Comparison of ENCODE assay signal across 13 cellular contexts in genomic region chr6:166335378-166336366, GRCh38. TPM values are rescaled to one million over a fixed set of nuclear protein-coding genes. Genes with fewer than 3 reads are reported as not detected.
A peak's percentile ranks its signal among the peaks of the same experiment; 100 is the strongest.
DNase-seq lines count a peak whose midpoint lies in the region; ATAC-seq, FAIRE-seq and TF ChIP-seq lines count a peak whose summit lies in the region.
"Had no signal": no experiment of that assay in that cellular context is flagged by ENCODE, and none has a peak within 500 bp of the region (broad histone marks: within the 10 kb centered on the region; RNA-seq: fewer than 3 reads in every experiment).

No MANE protein-coding gene starts in this region.

- TF ChIP-seq POLR2A in A549 (IDR thresholded peaks at IDR 0.05; ENCODE audit: low read length) = no peak

- TF ChIP-seq EP300 in A549 (IDR thresholded peaks at IDR 0.05) = no peak

- no peak for ATAC-seq in A549
- peak; percentile 46 for ATAC-seq in GM18867 (IDR thresholded peaks at IDR 0.05; ENCODE audit: unreplicated experiment)
- peak; percentile 46 for ATAC-seq in HG02588 (IDR thresholded peaks at IDR 0.05; ENCODE audit: unreplicated experiment)
- ATAC-seq in HG03457 (IDR thresholded peaks at IDR 0.05; ENCODE audit: unreplicated experiment) = peak; percentile 55

- H3K4me3 ChIP-seq in A549 = no peak overlapping the region
- H3K4me3 ChIP-seq: spleen had no signal

- TF ChIP-seq RAD21 in A549 (conservative IDR thresholded peaks at IDR 0.05 in 1 of 2, IDR thresholded peaks at IDR 0.05 in 1 of 2) = no peak

- POLR2A ChIA-PET in A549 (lab: Yijun Ruan, JAX) = no interaction called here

- TF ChIP-seq CTCF in A549 (IDR thresholded peaks at IDR 0.05) = no peak

- DNase-seq in A549 (ENCODE audit: low read depth in 1 of 2, low spot score in 1 of 2) (no peak), AG08395 (ENCODE audit: low spot score) (no peak), ureter (ENCODE audit: low spot score) (no peak), SIG-M5 (lab: John Stamatoyannopoulos, UW) (no peak), NCI-H1092 (lab: John Stamatoyannopoulos, UW) (no peak)
- DNase-seq: NCI-H187, spleen had no signal

- H3K4me2 ChIP-seq in A549 = no peak overlapping the region

- no peaks in the 10 kb centered on the region for H3K9me3 ChIP-seq in A549
- H3K9me3 ChIP-seq: spleen had no signal

- no peak overlapping the region for H3K27ac ChIP-seq in A549
- H3K27ac ChIP-seq: spleen had no signal

- FAIRE-seq in A549 (lab: Jason Lieb, UNC) = no peak
- FAIRE-seq: endothelial cell of umbilical vein had no signal

- CTCF ChIA-PET in A549 (lab: Yijun Ruan, JAX) = interaction anchor here (1.2 kb wide), 1 partner anchor 27 kb away, joined by 3 read pairs; no protein-coding TSS in a partner anchor

- 87% methylated on average over 11 of the region's 11 CpGs for WGBS in A549 (ENCODE audit: missing lambda C conversion rate)

- no peaks in the 10 kb centered on the region; the same call in 2 of the 3 replicates for H3K4me1 ChIP-seq in A549

TF ChIP-seq in A549, 52 proteins besides CTCF, POLR2A, EP300 and RAD21:
- TF ChIP-seq TP53 (CRISPR knock-in tag; IDR thresholded peaks at IDR 0.05) = no peak
- TF ChIP-seq MAFK (IDR thresholded peaks at IDR 0.05; ENCODE audit: partially characterized antibody) = peak; percentile 15

RNA-seq across cellular contexts. Expression of gene SFT2D1, which starts 6.7 kb away (rescaled TPM):
- polyA plus RNA-seq in A549 (2011; rRNA removed) (61.6 and 74.4 TPM in 2 replicates), A549 (2017; fragmentation: RNase III; extraction: RNeasy Plus Mini Kit Qiagen cat#74134 plus additional on column Dnase treatment) (39.8 to 48.1 TPM (median 47.3 TPM) in 3 replicates)
- polyA plus RNA-seq in A549 (2012; cell fraction: cytosol; rRNA removed) = 54.9 and 57.0 TPM in 2 replicates
- polyA plus RNA-seq in A549 (2012; cell fraction: nucleus; rRNA removed) = 23.3 and 50.9 TPM in 2 replicates
- 9.5 and 13.0 TPM in 2 replicates for polyA minus RNA-seq in A549 (2011; rRNA and poly(A)+ RNA removed)
- total RNA-seq in ureter = 49.7 TPM

RNA-seq across cellular contexts. Expression of gene PRR18, which starts 27.5 kb away (rescaled TPM):
- 0.07 and 0.13 TPM in 2 replicates for polyA plus RNA-seq in A549 (2011; rRNA removed)
- polyA plus RNA-seq in A549 (2012; cell fraction: cytosol; rRNA removed) = 0.05 and 0.08 TPM in 2 replicates
- 0.06 and 0.10 TPM in 2 replicates for polyA plus RNA-seq in A549 (2012; cell fraction: nucleus; rRNA removed)
- 0.04 to 0.08 TPM (median 0.08 TPM) in 3 replicates for polyA plus RNA-seq in A549 (2017; fragmentation: RNase III; extraction: RNeasy Plus Mini Kit Qiagen cat#74134 plus additional on column Dnase treatment)
- 0.08 and 0.34 TPM in 2 replicates for polyA minus RNA-seq in A549 (2011; rRNA and poly(A)+ RNA removed)
- 0.23 TPM for total RNA-seq in ureter
- total RNA-seq: activated T-helper 1 cell treated with anti-CD3 and anti-CD28 coated beads, Interleukin-12 subunit alpha, Interleukin-12 subunit beta, Interleukin-2, Interleukin-4 antibody, amounts not matched to agents 30 ng/mL and 10 ng/mL and 1 ng/mL, durations not matched to agents 14 hours and 24 hours and 36 hours; endothelial cell of umbilical vein; SK-MEL-5 had no signal
- polyA plus RNA-seq: endothelial cell of umbilical vein had no signal

RNA-seq across cellular contexts. Expression of gene MPC1, which starts 47.1 kb away (rescaled TPM):
- polyA plus RNA-seq in A549 (2011; rRNA removed) = 5.1 and 7.7 TPM in 2 replicates
- polyA plus RNA-seq in A549 (2012; cell fraction: cytosol; rRNA removed) = 2.2 and 2.6 TPM in 2 replicates
- polyA plus RNA-seq in A549 (2012; cell fraction: nucleus; rRNA removed) = 1.1 and 1.7 TPM in 2 replicates
- 4.4 to 4.9 TPM (median 4.8 TPM) in 3 replicates for polyA plus RNA-seq in A549 (2017; fragmentation: RNase III; extraction: RNeasy Plus Mini Kit Qiagen cat#74134 plus additional on column Dnase treatment)
- polyA minus RNA-seq in A549 (2011; rRNA and poly(A)+ RNA removed) = 1.8 and 4.4 TPM in 2 replicates
- total RNA-seq in ureter = 53.9 TPM

Comparison
In these comparisons a context has a peak if more than half of its experiments do, and no peak if none do; other contexts are left out.
1. ATAC-seq: peak in GM18867 (single experiment), HG02588 (single experiment) and HG03457 (single experiment); none in A549 (0 of 2).